In genomic region chr2:137381731-137382130, GRCh38 we compare ENCODE assay signal across 35 cellular contexts.
"Had no signal": no experiment of that assay in that cellular context is flagged by ENCODE, and none has a peak within 500 bp of the region (broad histone marks: within the 10 kb centered on the region; RNA-seq: fewer than 3 reads in every experiment).

No MANE protein-coding gene starts in this region.

- H3K36me3 ChIP-seq: MG63 had no signal

- H3K27me3 ChIP-seq: MG63 had no signal

- H3K27ac ChIP-seq: KMS-11 had no signal

- H3K4me3 ChIP-seq: MG63 had no signal

- H3K9ac ChIP-seq: KMS-11 had no signal

- H3K4me2 ChIP-seq: KMS-11 had no signal

- DNase-seq: Karpas-422, Kasumi-1, KG1, MG63, MM.1S, MV-4-11, NCI-H1048, NCI-H1092, NCI-H1092 treated with DMSO at 0.1 percent for 48 hours, NCI-H1105, NCI-H1105 treated with DMSO at 0.1 percent for 48 hours, NCI-H1417, NCI-H1417 treated with DMSO at 0.1 percent for 48 hours, NCI-H1436, NCI-H1436 treated with DMSO at 0.1 percent for 48 hours, NCI-H146, NCI-H1694, NCI-H1694 treated with DMSO at 0.1 percent for 48 hours, NCI-H187, NCI-H187 treated with DMSO at 0.1 percent for 48 hours, NCI-H1930, NCI-H2029, NCI-H2029 treated with DMSO at 0.1 percent for 48 hours, NCI-H2081, NCI-H2081 treated with DMSO at 0.1 percent for 48 hours, NCI-H2107, NCI-H2171, NCI-H2171 treated with DMSO at 0.1 percent for 48 hours, NCI-H2227 treated with DMSO at 0.1 percent for 48 hours, NCI-H226, NCI-H345, NCI-H446, NCI-H446 treated with DMSO at 0.1 percent for 48 hours, NCI-H510A treated with DMSO at 0.1 percent for 48 hours had no signal
